24 cellular contexts compared by ENCODE assay signal in genomic region chr10:119447421-119447820, GRCh38.
"Had no signal": no experiment of that assay in that cellular context is flagged by ENCODE, and none has a peak within 500 bp of the region (broad histone marks: within the 10 kb centered on the region; RNA-seq: fewer than 3 reads in every experiment).

No MANE protein-coding gene starts in this region.

- H3K27me3 Mint-ChIP-seq: memory B cell, type B pancreatic cell had no signal

- H3K4me3 ChIP-seq: coronary artery, gastroesophageal sphincter, lower lobe of right lung, psoas muscle, suprapubic skin, thyroid gland had no signal

- H3K36me3 Mint-ChIP-seq: mesothelial cell of epicardium had no signal

- H3K27me3 ChIP-seq: gastroesophageal sphincter, neutrophil, suprapubic skin, thyroid gland had no signal

- FAIRE-seq: keratinocyte, small intestine, urothelium cell line had no signal

- H3K27ac ChIP-seq: coronary artery, gastroesophageal sphincter, lower lobe of right lung, neutrophil, psoas muscle, suprapubic skin, thyroid gland had no signal

- H3K9me3 ChIP-seq: gastroesophageal sphincter, lower lobe of right lung, neutrophil, psoas muscle, suprapubic skin, thyroid gland had no signal

- DNase-seq: central memory CD4-positive, alpha-beta T cell; effector CD4-positive, alpha-beta T cell; endodermal cell; glutamatergic neuron; immature natural killer cell; left colon; retina; small intestine; stimulated activated CD4-positive, alpha-beta T cell treated with anti-CD3 and anti-CD28 coated beads, Interleukin-12 subunit alpha, Interleukin-12 subunit beta, amount 100 ng/mL, for 4 hours; stimulated activated CD4-positive, alpha-beta T cell treated with anti-CD3 and anti-CD28 coated beads, Interleukin-2, amount 100 ng/mL, for 48 hours; stimulated activated naive CD4-positive, alpha-beta T cell treated with Interleukin-2 at 50 U/mL for 16 hours; thyroid gland had no signal

- H3K9me3 Mint-ChIP-seq: endodermal cell, immature natural killer cell, memory B cell, mesothelial cell of epicardium, nephron, type B pancreatic cell had no signal

- H3K4me3 Mint-ChIP-seq: endodermal cell, immature natural killer cell, memory B cell, mesothelial cell of epicardium, type B pancreatic cell had no signal

- H3K27ac Mint-ChIP-seq: endodermal cell, immature natural killer cell, memory B cell, mesothelial cell of epicardium, nephron, type B pancreatic cell had no signal

- H3K4me1 ChIP-seq: psoas muscle had no signal

- ATAC-seq: gastroesophageal sphincter, left colon, lower lobe of right lung, psoas muscle had no signal

- H3K4me1 Mint-ChIP-seq: mesothelial cell of epicardium had no signal
